ENCODE assay signal across 8 cellular contexts in the genomic region with DNA sequence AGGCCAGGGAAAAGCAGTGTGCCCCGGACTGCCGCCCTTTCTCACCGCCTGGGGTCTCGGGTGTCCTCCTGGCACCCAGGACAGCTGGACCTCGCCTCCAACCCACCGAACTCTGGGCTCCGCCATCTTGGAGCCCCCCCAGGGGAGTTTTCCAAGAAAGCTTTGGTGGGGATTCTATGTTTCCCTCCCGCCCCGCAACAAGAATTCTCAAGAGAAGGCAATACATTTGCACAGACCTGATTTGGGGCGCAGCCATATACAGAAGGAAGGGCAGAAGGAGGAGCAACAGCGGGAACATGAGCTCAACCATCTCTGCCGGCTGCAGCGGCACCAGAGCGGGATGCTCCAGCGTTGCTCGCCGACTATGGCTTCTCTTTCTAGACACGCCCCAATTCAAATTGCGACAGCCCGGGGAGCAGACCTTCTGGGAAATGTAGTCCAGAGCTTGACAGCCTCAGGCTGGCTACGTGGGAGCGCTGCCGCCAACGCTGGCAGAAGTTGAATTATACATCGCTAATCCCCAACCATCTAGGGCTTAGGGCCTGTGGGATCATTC. TPM values are rescaled to one million over a fixed set of nuclear protein-coding genes. Genes with fewer than 3 reads are reported as not detected.
DNase-seq lines count a peak whose midpoint lies in the region; ATAC-seq and TF ChIP-seq lines count a peak whose summit lies in the region.

A gene with protein sequence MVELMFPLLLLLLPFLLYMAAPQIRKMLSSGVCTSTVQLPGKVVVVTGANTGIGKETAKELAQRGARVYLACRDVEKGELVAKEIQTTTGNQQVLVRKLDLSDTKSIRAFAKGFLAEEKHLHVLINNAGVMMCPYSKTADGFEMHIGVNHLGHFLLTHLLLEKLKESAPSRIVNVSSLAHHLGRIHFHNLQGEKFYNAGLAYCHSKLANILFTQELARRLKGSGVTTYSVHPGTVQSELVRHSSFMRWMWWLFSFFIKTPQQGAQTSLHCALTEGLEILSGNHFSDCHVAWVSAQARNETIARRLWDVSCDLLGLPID (minus strand): TSS at position 371 of the 556 bp plus-strand sequence. CDS start 61 bp downstream, at position 310.

- H3K27me3 Mint-ChIP-seq in T-helper 17 cell = no peaks in the 10 kb centered on the region

- peak; percentile 87 for ATAC-seq in HG02852 (IDR thresholded peaks at IDR 0.05; ENCODE audit: unreplicated experiment)
- ATAC-seq in T-helper 17 cell = peak; percentile 96

- peaks cover 26% of the 10 kb centered on the region for H3K4me1 Mint-ChIP-seq in T-helper 17 cell

- no peaks in the 10 kb centered on the region for H3K9me3 ChIP-seq in T-helper 17 cell (ENCODE audit: control insufficient read depth, low read length, poor library complexity, severe bottlenecking)
- H3K9me3 ChIP-seq in left ventricle myocardium inferior (replicated peaks) = no peaks in the 10 kb centered on the region
- H3K9me3 ChIP-seq in prostate gland = no peaks in the 10 kb centered on the region

- H3K36me3 Mint-ChIP-seq in T-helper 17 cell (ENCODE audit: low read depth) = peaks cover 2% of the 10 kb centered on the region

- peak; percentile 86 for DNase-seq in GM13976 (ENCODE audit: low spot score)
- peak; percentile 74 for DNase-seq in NCI-H146 treated with DMSO at 0.1 percent for 48 hours (lab: John Stamatoyannopoulos, UW; ENCODE audit: unreplicated experiment)
- peak; percentile 60 to 72 (median 66) for DNase-seq in T-helper 17 cell
- peak; percentile 14 to 93 (median 78) for DNase-seq in amygdala (lab: John Stamatoyannopoulos, UW)
- peak; percentile 79 for DNase-seq in left ventricle myocardium inferior
- DNase-seq in prostate gland (ENCODE audit: low spot score) = peak; percentile 93

- no peaks in the 10 kb centered on the region for H3K27me3 ChIP-seq in left ventricle myocardium inferior (ENCODE audit: low read depth)
- no peaks in the 10 kb centered on the region for H3K27me3 ChIP-seq in prostate gland (replicated peaks; ENCODE audit: insufficient read depth)

- H3K4me3 ChIP-seq in left ventricle myocardium inferior (peak within 1 kb of the TSS; percentile 97), prostate gland (peak within 1 kb of the TSS; percentile 68 to 71), urinary bladder (ENCODE audit: low read depth, low read length) (peak within 1 kb of the TSS; percentile 73)

- under 1% methylated on average over 25 of the region's 25 CpGs for WGBS in prostate gland
- under 1% methylated on average over 25 of the region's 25 CpGs for WGBS in urinary bladder

- H3K36me3 ChIP-seq in left ventricle myocardium inferior (peaks cover 19% of the 10 kb centered on the region), prostate gland (peaks cover 0 to 3% of the 10 kb centered on the region in 2 donors), urinary bladder (ENCODE audit: insufficient read depth) (peaks cover 4% of the 10 kb centered on the region)

- intact Hi-C loops in left ventricle myocardium inferior (cut with micrococcal nuclease) (no loop called here), prostate gland (cut with DNase I) (loop anchor here (5.0 to 10.0 kb wide), 2 partner anchors 73 to 261 kb away; no protein-coding TSS in a partner anchor)

- TF ChIP-seq CTCF in GM13976 (IDR thresholded peaks at IDR 0.05; ENCODE audit: borderline replicate concordance, control extremely low read depth, extremely low read depth, insufficient read depth, missing control alignments) = no peak
- TF ChIP-seq CTCF in left ventricle myocardium inferior (IDR thresholded peaks at IDR 0.05; ENCODE audit: borderline replicate concordance) = no peak
- TF ChIP-seq CTCF in prostate gland (IDR thresholded peaks at IDR 0.05) = no peak

- in situ Hi-C loops in GM13976 (cut with MboI; ENCODE audit: low sequenced_read_pairs, unreplicated experiment) = no loop called here

- H3K4me1 ChIP-seq in left ventricle myocardium inferior = peaks cover 19% of the 10 kb centered on the region
- H3K4me1 ChIP-seq in prostate gland (replicated peaks) = peaks cover 10% of the 10 kb centered on the region
- H3K4me1 ChIP-seq in urinary bladder (ENCODE audit: insufficient read depth) = peaks cover 2% of the 10 kb centered on the region

- peak within 1 kb of the TSS; percentile 98 for H3K4me3 Mint-ChIP-seq in T-helper 17 cell

- peak within 1 kb of the TSS; percentile 94 for H3K27ac Mint-ChIP-seq in T-helper 17 cell

- H3K27ac ChIP-seq in left ventricle myocardium inferior (replicated peaks) (peak within 1 kb of the TSS; percentile 78), prostate gland (peak within 1 kb of the TSS; percentile 84 to 92), urinary bladder (ENCODE audit: low read depth) (peak within 1 kb of the TSS; percentile 41)

- peak; percentile 89 for TF ChIP-seq POLR2A in prostate gland (IDR thresholded peaks at IDR 0.05)

RNA-seq across cellular contexts. Expression of the gene that starts here (rescaled TPM):
- total RNA-seq in T-helper 17 cell (10 to 100 TPM; 23.4 to 34.4 TPM), left ventricle myocardium inferior (13.9 TPM), prostate gland (1,000 to 10,000 TPM in 1 of 2 donors, 100 to 1,000 TPM in 1; 134 to 2,107 TPM), urinary bladder (72.1 TPM)
- polyA plus RNA-seq in urinary bladder = 63.8 TPM

Comparison
In these comparisons a context has a peak if more than half of its experiments do, and no peak if none do; other contexts are left out.
1. Peak in every context shown above with its lines: DNase-seq, ATAC-seq, H3K4me3 ChIP-seq and H3K27ac ChIP-seq.